ENCODE assay signal across 10 cellular contexts in genomic region chr22:20130319-20130718, GRCh38. TPM values are rescaled to one million over a fixed set of nuclear protein-coding genes. Genes with fewer than 3 reads are reported as not detected.
A peak's percentile ranks its signal among the peaks of the same experiment; 100 is the strongest.
DNase-seq lines count a peak whose midpoint lies in the region; ATAC-seq and TF ChIP-seq lines count a peak whose summit lies in the region.
"Had no signal": no experiment of that assay in that cellular context is flagged by ENCODE, and none has a peak within 500 bp of the region (broad histone marks: within the 10 kb centered on the region; RNA-seq: fewer than 3 reads in every experiment).

No MANE protein-coding gene starts in this region.

- no peak overlapping the region for H3K27ac ChIP-seq in OCI-LY3 (ENCODE audit: low read length)
- peak overlapping the region in 5 of 8 donors; percentile 93 to 96 (median 94) for H3K27ac ChIP-seq in spleen

- WGBS in spleen, 5 donors: 55 to 86% (median 80%) methylated on average over 1 to 3 of the region's 3 CpGs

- intact Hi-C loops in spleen (cut with DNase I; ENCODE audit: low total_unique reads): no loop called here

- peak overlapping the region; percentile 95 for H3K4me3 ChIP-seq in OCI-LY3 (ENCODE audit: low read length)
- H3K4me3 ChIP-seq in epithelial cell of esophagus (ENCODE audit: low read length): no peak overlapping the region
- H3K4me3 ChIP-seq in spleen: peak overlapping the region in 4 of 8 donors; percentile 87 to 98 (median 92)

- peak overlapping the region; percentile 85 for H3K4me2 ChIP-seq in OCI-LY3 (ENCODE audit: low read length)

- no peaks in the 10 kb centered on the region for H3K9me3 ChIP-seq in OCI-LY3 (ENCODE audit: insufficient read depth, low read length)
- H3K9me3 ChIP-seq in spleen: no peaks in the 10 kb centered on the region

- H4K20me1 ChIP-seq in OCI-LY3 (ENCODE audit: insufficient read depth, low read length): peaks cover 30% of the 10 kb centered on the region

- H3K79me2 ChIP-seq in OCI-LY3 (ENCODE audit: low read length): peaks cover 30% of the 10 kb centered on the region

- H2AFZ ChIP-seq in OCI-LY3 (ENCODE audit: low read depth, low read length): peak overlapping the region; percentile 24; the same call in 1 of the 2 replicates

- H3K27me3 ChIP-seq in OCI-LY3 (ENCODE audit: low read depth, low read length) (no peaks in the 10 kb centered on the region), spleen (replicated peaks in 1 of 7) (no peaks in the 10 kb centered on the region)

- H3K4me1 ChIP-seq in OCI-LY3 (ENCODE audit: low read length) (peaks cover 13% of the 10 kb centered on the region), spleen (peaks cover 13 to 71% (median 50%) of the 10 kb centered on the region in 6 donors)

- H3K36me3 ChIP-seq in OCI-LY3 (replicated peaks; ENCODE audit: low read depth, low read length) (peaks cover 24% of the 10 kb centered on the region), spleen (peaks cover 0 to 30% (median 24%) of the 10 kb centered on the region in 6 donors)

- no peak for TF ChIP-seq POLR2A in spleen (IDR thresholded peaks at IDR 0.05)

- peak; percentile 23; the same call in 1 of the 2 replicates for TF ChIP-seq CTCF in OCI-LY3 (IDR thresholded peaks at IDR 0.05; ENCODE audit: low read depth, low read length)
- TF ChIP-seq CTCF in epithelial cell of esophagus (IDR thresholded peaks at IDR 0.05; ENCODE audit: insufficient read depth, low read depth, low read length, missing control alignments): peak; percentile 46
- no peak for TF ChIP-seq CTCF in spleen (IDR thresholded peaks at IDR 0.05 in 8 of 11, conservative IDR thresholded peaks at IDR 0.05 in 3 of 11)

- H3K9ac ChIP-seq in OCI-LY3 (ENCODE audit: low read length): no peak overlapping the region

- DNase-seq in NCI-H1436 (lab: John Stamatoyannopoulos, UW): peak; percentile 20
- DNase-seq in NCI-H1436 treated with DMSO at 0.1 percent for 48 hours (lab: John Stamatoyannopoulos, UW): no peak
- peak; percentile 40 for DNase-seq in epithelial cell of esophagus (ENCODE audit: low read depth)
- no peak for DNase-seq in spleen
- no peak for DNase-seq in H4 (ENCODE audit: low spot score)
- DNase-seq in LoVo (ENCODE audit: low spot score): no peak

- no peak for ATAC-seq in HG03457 (IDR thresholded peaks at IDR 0.05; ENCODE audit: unreplicated experiment)

RNA-seq across cellular contexts. Expression of gene ZDHHC8, which starts 1.3 kb away (rescaled TPM):
- total RNA-seq in spleen: 10 to 100 TPM; 24.3 to 71.5 (median 57.5) TPM
- polyA plus RNA-seq in spleen: 10 to 100 TPM; 12.7 to 37.8 (median 21.4) TPM
- 4.3 and 6.9 TPM in 2 replicates for total RNA-seq in H4 (2014; rRNA removed; shearing (Covaris generic))

RNA-seq across cellular contexts. Expression of gene TRMT2A, which starts 13.3 kb away (rescaled TPM):
- 10 to 100 TPM; 70.4 to 89.8 (median 79.3) TPM for total RNA-seq in spleen
- 100 to 1,000 TPM in 2 of 3 donors, 10 to 100 TPM in 1; 75.1 to 142 (median 132) TPM for polyA plus RNA-seq in spleen
- 12.2 and 16.6 TPM in 2 replicates for total RNA-seq in H4 (2014; rRNA removed; shearing (Covaris generic))

RNA-seq across cellular contexts. Expression of gene RANBP1, which starts 14.4 kb away (rescaled TPM):
- total RNA-seq in spleen: 100 to 1,000 TPM in 3 of 7 donors, 10 to 100 TPM in 4; 56.7 to 111 (median 88.5) TPM
- 100 to 1,000 TPM in 2 of 3 donors, 10 to 100 TPM in 1; 52.6 to 106 (median 101) TPM for polyA plus RNA-seq in spleen
- 623 and 731 TPM in 2 replicates for total RNA-seq in H4 (2014; rRNA removed; shearing (Covaris generic))

RNA-seq across cellular contexts. Expression of gene CCDC188, which starts 20.5 kb away (rescaled TPM):
- 1 to 10 TPM in 4 of 7 donors, under 1 TPM in 2, not detected in 1; 0.69 to 7.6 (median 1.8) TPM for total RNA-seq in spleen
- polyA plus RNA-seq in spleen: 1 to 10 TPM in 2 of 3 donors, under 1 TPM in 1; 0.29 to 6.1 (median 1.7) TPM
- total RNA-seq in H4 (2014; rRNA removed; shearing (Covaris generic)): not detected in 2 replicates
- total RNA-seq: RPMI7951 had no signal
- polyA plus RNA-seq: AG04450 had no signal

RNA-seq across cellular contexts. Expression of gene DGCR8, which starts 50.3 kb away (rescaled TPM):
- total RNA-seq in spleen: 10 to 100 TPM; 25.1 to 62.7 (median 36.1) TPM
- 10 to 100 TPM in 2 of 3 donors, 1 to 10 TPM in 1; 7.8 to 17.1 (median 14.3) TPM for polyA plus RNA-seq in spleen
- 9.2 and 11.4 TPM in 2 replicates for total RNA-seq in H4 (2014; rRNA removed; shearing (Covaris generic))

Comparison
In these comparisons a context has a peak if more than half of its experiments do, and no peak if none do; other contexts are left out.
1. DNase-seq: peak in NCI-H1436 (single experiment) and epithelial cell of esophagus (single experiment); none in NCI-H1436 treated with DMSO at 0.1 percent for 48 hours (single experiment), spleen (single experiment), H4 (single experiment) and LoVo (single experiment).
2. CTCF ChIP-seq: peak in OCI-LY3 (single experiment) and epithelial cell of esophagus (single experiment); none in spleen (0 of 11).